8 cellular contexts compared by ENCODE assay signal in genomic region chr7:103074519-103075336, GRCh38. TPM values are rescaled to one million over a fixed set of nuclear protein-coding genes. Genes with fewer than 3 reads are reported as not detected.
A peak's percentile ranks its signal among the peaks of the same experiment; 100 is the strongest.
DNase-seq lines count a peak whose midpoint lies in the region; ATAC-seq and TF ChIP-seq lines count a peak whose summit lies in the region.

ARMC10 (plus strand) TSS chr7:103075140; CDS start chr7:103075273, 133 bp downstream.
FBXL13 (minus strand) TSS chr7:103074796.

- H3K36me3 ChIP-seq in DOHH2 (ENCODE audit: control insufficient read depth, low read length) (peaks cover 32% of the 10 kb centered on the region), KOPT-K1 (ENCODE audit: insufficient read depth, low read length) (no peaks in the 10 kb centered on the region; the same call in 1 of the 2 replicates), Panc1 (ENCODE audit: control insufficient read depth, insufficient read depth, low read length) (no peaks in the 10 kb centered on the region; the same call in 1 of the 2 replicates)

- no TSS peak for BruUV-seq in Panc1 (replicated peaks; lab: Mats Ljungman, UMichigan)

- POLR2A ChIA-PET in Panc1 (lab: Charles Lee): interaction anchor here (0.6 kb wide), 1 partner anchor 314 kb away, joined by 3 read pairs; no protein-coding TSS in a partner anchor
- POLR2A ChIA-PET in naive thymus-derived CD8-positive, alpha-beta T cell (lab: Charles Lee): interaction anchor here (0.8 to 2.7 kb wide), 14 partner anchors 9 to 1866 kb away, joined by 3 to 26 read pairs (median 4); partner anchors contain the start of genes FAM185A, NAPEPLD and PSMC2

- peaks cover 45% of the 10 kb centered on the region for H3K79me2 ChIP-seq in DOHH2 (ENCODE audit: control insufficient read depth, low read length)

- H3K27ac ChIP-seq in DOHH2 (ENCODE audit: low read depth, low read length) (peak within 1 kb of the TSS; percentile 63), KOPT-K1 (ENCODE audit: low read depth, low read length, poor library complexity, severe bottlenecking) (peak within 1 kb of the TSS; percentile 78), Panc1 (ENCODE audit: low read length) (peak within 1 kb of the TSS; percentile 91)

- no peaks in the 10 kb centered on the region; the same call in 1 of the 2 replicates for H4K20me1 ChIP-seq in DOHH2 (ENCODE audit: control insufficient read depth, insufficient read depth, low read depth, low read length)

- no peaks in the 10 kb centered on the region for H3K27me3 Mint-ChIP-seq in naive thymus-derived CD8-positive, alpha-beta T cell
- no peaks in the 10 kb centered on the region for H3K27me3 Mint-ChIP-seq in stimulated activated naive B cell treated with anti-CD40 and anti-IgM and Interleukin-4, amounts not matched to agents 10 μg/mL and 1 μg/mL and 100 μg/mL, for 72 hours

- ATAC-seq in GM21825 (IDR thresholded peaks at IDR 0.05; ENCODE audit: unreplicated experiment): peak; percentile 89
- ATAC-seq in Panc1: peak; percentile 94
- peak; percentile 79 for ATAC-seq in naive thymus-derived CD8-positive, alpha-beta T cell
- ATAC-seq in stimulated activated naive B cell treated with anti-CD40 and anti-IgM and Interleukin-4, amounts not matched to agents 10 μg/mL and 1 μg/mL and 100 μg/mL, for 72 hours (replicated peaks): peak; percentile 86 to 90

- H3K36me3 Mint-ChIP-seq in naive thymus-derived CD8-positive, alpha-beta T cell: peaks cover 0 to 11% (median 3%) of the 10 kb centered on the region in 3 donors
- H3K36me3 Mint-ChIP-seq in stimulated activated naive B cell treated with anti-CD40 and anti-IgM and Interleukin-4, amounts not matched to agents 10 μg/mL and 1 μg/mL and 100 μg/mL, for 72 hours: peaks cover 15 to 18% of the 10 kb centered on the region in 2 donors

- peak within 1 kb of the TSS; percentile 93 to 97 (median 96) for H3K4me3 Mint-ChIP-seq in naive thymus-derived CD8-positive, alpha-beta T cell
- H3K4me3 Mint-ChIP-seq in stimulated activated naive B cell treated with anti-CD40 and anti-IgM and Interleukin-4, amounts not matched to agents 10 μg/mL and 1 μg/mL and 100 μg/mL, for 72 hours: peak within 1 kb of the TSS; percentile 89 to 96

- H3K9me2 ChIP-seq in DOHH2 (replicated peaks; ENCODE audit: control insufficient read depth, low read length): no peaks in the 10 kb centered on the region

- peaks cover 22 to 50% (median 42%) of the 10 kb centered on the region in 4 donors for H3K4me1 Mint-ChIP-seq in naive thymus-derived CD8-positive, alpha-beta T cell
- H3K4me1 Mint-ChIP-seq in stimulated activated naive B cell treated with anti-CD40 and anti-IgM and Interleukin-4, amounts not matched to agents 10 μg/mL and 1 μg/mL and 100 μg/mL, for 72 hours: peaks cover 16 to 37% of the 10 kb centered on the region in 2 donors

- no peak for TF ChIP-seq CTCF in DOHH2 (IDR thresholded peaks at IDR 0.05; ENCODE audit: low read depth, low read length, poor library complexity, severe bottlenecking)
- no peak; the same call in 1 of the 2 replicates for TF ChIP-seq CTCF in Panc1 (IDR thresholded peaks at IDR 0.05)

- intact Hi-C loops in Panc1 (cut with micrococcal nuclease; ENCODE audit: unreplicated experiment): no loop called here

- H3K4me1 ChIP-seq in DOHH2 (ENCODE audit: control insufficient read depth, low read length): peaks cover 42% of the 10 kb centered on the region
- H3K4me1 ChIP-seq in Panc1 (ENCODE audit: control insufficient read depth, insufficient read depth, low read length): peaks cover 3% of the 10 kb centered on the region; the same call in 1 of the 2 replicates

- no peaks in the 10 kb centered on the region for H3K27me3 ChIP-seq in DOHH2 (ENCODE audit: control insufficient read depth, low read length)
- no peaks in the 10 kb centered on the region for H3K27me3 ChIP-seq in Panc1 (ENCODE audit: control insufficient read depth, insufficient read depth, low read length)

- peak within 1 kb of the TSS; percentile 78 for H3K4me3 ChIP-seq in DOHH2 (ENCODE audit: low read length)
- peak within 1 kb of the TSS; percentile 90 to 91 for H3K4me3 ChIP-seq in Panc1 (ENCODE audit: low read depth in 2 of 2, low read length in 2 of 2)

- H3K9me3 ChIP-seq in DOHH2 (ENCODE audit: control insufficient read depth, insufficient read depth, low read length) (no peaks in the 10 kb centered on the region), KOPT-K1 (ENCODE audit: insufficient read depth, low read length, poor library complexity, severe bottlenecking) (no peaks in the 10 kb centered on the region), Panc1 (ENCODE audit: control insufficient read depth, insufficient read depth, low read depth, low read length) (no peaks in the 10 kb centered on the region)

- DNase-seq in Panc1 (ENCODE audit: low read depth, low spot score): peak; percentile 85
- peak; percentile 87 for DNase-seq in activated T-helper 1 cell treated with Interleukin-2 at 50 U/mL for 16 hours (ENCODE audit: low read depth)
- peak; percentile 88 for DNase-seq in fibroblast of gingiva (ENCODE audit: low read depth)
- peak; percentile 81 to 92 (median 90) for DNase-seq in naive thymus-derived CD8-positive, alpha-beta T cell
- peak; percentile 88 for DNase-seq in stimulated activated naive B cell treated with anti-CD40 and anti-IgM and Interleukin-4, amounts not matched to agents 10 μg/mL and 1 μg/mL and 100 μg/mL, for 72 hours

- peak within 1 kb of the TSS; percentile 99 for H3K4me2 ChIP-seq in DOHH2 (ENCODE audit: low read length)

- 0 out of 2 replicates have a peak, but pooled peaks cover 6% of the 10 kb centered on the region for H3F3A ChIP-seq in DOHH2 (ENCODE audit: control insufficient read depth, insufficient read depth)

- no peaks in the 10 kb centered on the region for H3K9me3 Mint-ChIP-seq in naive thymus-derived CD8-positive, alpha-beta T cell
- H3K9me3 Mint-ChIP-seq in stimulated activated naive B cell treated with anti-CD40 and anti-IgM and Interleukin-4, amounts not matched to agents 10 μg/mL and 1 μg/mL and 100 μg/mL, for 72 hours: peaks cover 4 to 6% of the 10 kb centered on the region in 2 donors

- in situ Hi-C loops in Panc1 (cut with HindIII; ENCODE audit: low pct_unique_long_range_greater_than_20kb, low sequenced_read_pairs): no loop called here

- CTCF ChIA-PET in Panc1 (lab: Charles Lee): interaction anchor here (0.6 to 1.0 kb wide), 3 partner anchors 13 to 111 kb away, joined by 3 to 11 read pairs (median 3); no protein-coding TSS in a partner anchor

- H3K27ac Mint-ChIP-seq in naive thymus-derived CD8-positive, alpha-beta T cell: peak within 1 kb of the TSS; percentile 88 to 99 (median 96)
- peak within 1 kb of the TSS; percentile 95 for H3K27ac Mint-ChIP-seq in stimulated activated naive B cell treated with anti-CD40 and anti-IgM and Interleukin-4, amounts not matched to agents 10 μg/mL and 1 μg/mL and 100 μg/mL, for 72 hours

RNA-seq across cellular contexts. Expression of gene ARMC10, which starts in this region (rescaled TPM):
- total RNA-seq in Panc1 (2021; ENCODE audit: unreplicated experiment): 73.2 TPM
- polyA plus RNA-seq in Panc1 (2012; ENCODE audit: insufficient read length): 63.2 TPM
- 10 to 100 TPM; 27.3 to 28.7 TPM for total RNA-seq in naive thymus-derived CD8-positive, alpha-beta T cell
- 10 to 100 TPM; 38.3 to 45.8 (median 41.0) TPM for polyA plus RNA-seq in naive thymus-derived CD8-positive, alpha-beta T cell

RNA-seq across cellular contexts. Expression of gene FBXL13, which starts in this region (rescaled TPM):
- 2.5 TPM for total RNA-seq in Panc1 (2021; ENCODE audit: unreplicated experiment)
- polyA plus RNA-seq in Panc1 (2012; ENCODE audit: insufficient read length): 0.70 TPM
- 1 to 10 TPM; 2.5 to 3.3 TPM for total RNA-seq in naive thymus-derived CD8-positive, alpha-beta T cell
- polyA plus RNA-seq in naive thymus-derived CD8-positive, alpha-beta T cell: 1 to 10 TPM in 1 of 3 donors, under 1 TPM in 2; 0.28 to 1.3 (median 0.85) TPM

Comparison
In these comparisons a context has a peak if more than half of its experiments do, and no peak if none do; other contexts are left out.
1. Peak in every context shown above with its lines: DNase-seq, ATAC-seq, H3K4me3 ChIP-seq and H3K27ac ChIP-seq.